22 cellular contexts compared by ENCODE assay signal in genomic region chr6:82419859-82420258, GRCh38. TPM values are rescaled to one million over a fixed set of nuclear protein-coding genes. Genes with fewer than 3 reads are reported as not detected.
A peak's percentile ranks its signal among the peaks of the same experiment; 100 is the strongest.
DNase-seq lines count a peak whose midpoint lies in the region; ATAC-seq, FAIRE-seq and TF ChIP-seq lines count a peak whose summit lies in the region.
"Had no signal": no experiment of that assay in that cellular context is flagged by ENCODE, and none has a peak within 500 bp of the region (broad histone marks: within the 10 kb centered on the region; RNA-seq: fewer than 3 reads in every experiment).

No MANE protein-coding gene starts in this region.

- ATAC-seq in GM18498 (IDR thresholded peaks at IDR 0.05; ENCODE audit: unreplicated experiment) (peak; percentile 21), GM21717 (IDR thresholded peaks at IDR 0.05; ENCODE audit: unreplicated experiment) (peak; percentile 50), pancreas (no peak), T-helper 17 cell (no peak)
- no peak for ATAC-seq in naive thymus-derived CD8-positive, alpha-beta T cell
- ATAC-seq: activated CD4-positive, CD25-positive, alpha-beta regulatory T cell treated with anti-CD3 and anti-CD28 coated beads, Interleukin-2, amount 50 U/mL, for 24 hours; natural killer cell treated with Interleukin-12 subunit alpha and Interleukin-12 subunit beta and Interleukin-15 and Interleukin-18, amount 100 ng/mL, for 72 hours; stimulated activated naive CD8-positive, alpha-beta T cell treated with anti-CD3 and anti-CD28 coated beads, Interleukin-15, amount 100 ng/mL, for 72 hours had no signal

- no peaks in the 10 kb centered on the region for H3K36me3 Mint-ChIP-seq in naive thymus-derived CD8-positive, alpha-beta T cell
- H3K36me3 Mint-ChIP-seq in T-helper 17 cell (ENCODE audit: low read depth) = no peaks in the 10 kb centered on the region
- H3K36me3 Mint-ChIP-seq: CD8-positive, alpha-beta memory T cell; IgD-negative memory B cell; natural killer cell treated with Interleukin-12 subunit alpha and Interleukin-12 subunit beta and Interleukin-15 and Interleukin-18, amount 100 ng/mL, for 72 hours had no signal

- H3K9me3 ChIP-seq in pancreas = no peaks in the 10 kb centered on the region
- H3K9me3 ChIP-seq in T-helper 17 cell (ENCODE audit: control insufficient read depth, low read length, poor library complexity, severe bottlenecking) = no peaks in the 10 kb centered on the region
- H3K9me3 ChIP-seq: tibial artery had no signal

- TF ChIP-seq CTCF in fibroblast of mammary gland (conservative IDR thresholded peaks at IDR 0.05; ENCODE audit: control insufficient read depth, insufficient read depth, low read depth, low read length) = no peak
- no peak for TF ChIP-seq CTCF in pancreas (IDR thresholded peaks at IDR 0.05)

- 37 to 44% methylated on average over 1 of the region's 1 CpG for WGBS in pancreas, 2 donors

- DNase-seq in LHCN-M2 (ENCODE audit: low read depth) = peak; percentile 7
- peak; percentile 52 for DNase-seq in fibroblast of mammary gland (ENCODE audit: low read depth)
- DNase-seq in amygdala (lab: John Stamatoyannopoulos, UW) = no peak
- DNase-seq in pancreas = no peak
- no peak for DNase-seq in naive thymus-derived CD8-positive, alpha-beta T cell
- no peak for DNase-seq in T-helper 17 cell
- DNase-seq: activated T-cell treated with anti-CD3 and anti-CD28 coated beads, Interleukin-2, amount 50 U/mL, for 24 hours; CD8-positive, alpha-beta memory T cell; GF-D8; hippocampal formation; midbrain; NCI-H1436 treated with DMSO at 0.1 percent for 48 hours; stimulated activated CD4-positive, alpha-beta T cell treated with anti-CD3 and anti-CD28 coated beads, Interleukin-4, amount 100 ng/mL, for 24 hours; stimulated activated naive CD8-positive, alpha-beta T cell treated with anti-CD3 and anti-CD28 coated beads, Interleukin-15, amount 100 ng/mL, for 72 hours; tibial artery had no signal

- H3K27ac Mint-ChIP-seq in naive thymus-derived CD8-positive, alpha-beta T cell = no peak overlapping the region
- no peak overlapping the region for H3K27ac Mint-ChIP-seq in T-helper 17 cell
- H3K27ac Mint-ChIP-seq: activated T-cell treated with anti-CD3 and anti-CD28 coated beads, Interleukin-2, amount 50 U/mL, for 24 hours; CD8-positive, alpha-beta memory T cell; IgD-negative memory B cell; natural killer cell treated with Interleukin-12 subunit alpha and Interleukin-12 subunit beta and Interleukin-15 and Interleukin-18, amount 100 ng/mL, for 72 hours; stimulated activated naive CD8-positive, alpha-beta T cell treated with anti-CD3 and anti-CD28 coated beads, Interleukin-15, amount 100 ng/mL, for 72 hours had no signal

- H3K36me3 ChIP-seq in pancreas = no peaks in the 10 kb centered on the region
- H3K36me3 ChIP-seq: cardiac muscle cell, tibial artery had no signal

- H3K9me3 Mint-ChIP-seq in naive thymus-derived CD8-positive, alpha-beta T cell = no peaks in the 10 kb centered on the region
- H3K9me3 Mint-ChIP-seq: activated T-cell treated with anti-CD3 and anti-CD28 coated beads, Interleukin-2, amount 50 U/mL, for 24 hours; CD8-positive, alpha-beta memory T cell; IgD-negative memory B cell; natural killer cell treated with Interleukin-12 subunit alpha and Interleukin-12 subunit beta and Interleukin-15 and Interleukin-18, amount 100 ng/mL, for 72 hours; stimulated activated naive CD8-positive, alpha-beta T cell treated with anti-CD3 and anti-CD28 coated beads, Interleukin-15, amount 100 ng/mL, for 72 hours had no signal

- H3K4me1 Mint-ChIP-seq in naive thymus-derived CD8-positive, alpha-beta T cell = no peaks in the 10 kb centered on the region
- H3K4me1 Mint-ChIP-seq in T-helper 17 cell = no peaks in the 10 kb centered on the region
- H3K4me1 Mint-ChIP-seq: IgD-negative memory B cell; stimulated activated naive CD8-positive, alpha-beta T cell treated with anti-CD3 and anti-CD28 coated beads, Interleukin-15, amount 100 ng/mL, for 72 hours had no signal

- H3K4me1 ChIP-seq in pancreas = no peaks in the 10 kb centered on the region

- no peaks in the 10 kb centered on the region for H3K27me3 ChIP-seq in pancreas
- H3K27me3 ChIP-seq: cardiac muscle cell, tibial artery had no signal

- H3K4me3 Mint-ChIP-seq in naive thymus-derived CD8-positive, alpha-beta T cell = no peak overlapping the region
- no peak overlapping the region for H3K4me3 Mint-ChIP-seq in T-helper 17 cell
- H3K4me3 Mint-ChIP-seq: activated T-cell treated with anti-CD3 and anti-CD28 coated beads, Interleukin-2, amount 50 U/mL, for 24 hours; CD8-positive, alpha-beta memory T cell; IgD-negative memory B cell; natural killer cell treated with Interleukin-12 subunit alpha and Interleukin-12 subunit beta and Interleukin-15 and Interleukin-18, amount 100 ng/mL, for 72 hours; stimulated activated naive CD8-positive, alpha-beta T cell treated with anti-CD3 and anti-CD28 coated beads, Interleukin-15, amount 100 ng/mL, for 72 hours had no signal

- H3K4me3 ChIP-seq in fibroblast of mammary gland (ENCODE audit: control insufficient read depth, low read depth, low read length) (no peak overlapping the region), pancreas (no peak overlapping the region)
- H3K4me3 ChIP-seq: cardiac muscle cell, tibial artery had no signal

- intact Hi-C loops in pancreas (cut with DNase I) = no loop called here

- no peak overlapping the region for H3K27ac ChIP-seq in pancreas
- H3K27ac ChIP-seq: cardiac muscle cell, tibial artery had no signal

- POLR2A ChIA-PET in naive thymus-derived CD8-positive, alpha-beta T cell (lab: Charles Lee) = no interaction called here

- H3K27me3 Mint-ChIP-seq in naive thymus-derived CD8-positive, alpha-beta T cell = peaks cover 0 to 2% (median 0%) of the 10 kb centered on the region in 5 donors
- H3K27me3 Mint-ChIP-seq in T-helper 17 cell = no peaks in the 10 kb centered on the region
- H3K27me3 Mint-ChIP-seq: activated T-cell treated with anti-CD3 and anti-CD28 coated beads, Interleukin-2, amount 50 U/mL, for 24 hours; CD8-positive, alpha-beta memory T cell; IgD-negative memory B cell had no signal

- FAIRE-seq in pancreas (lab: Jason Lieb, UNC) = no peak
- FAIRE-seq: frontal cortex had no signal

RNA-seq across cellular contexts. Expression of gene TPBG, which starts 56.2 kb away (rescaled TPM):
- total RNA-seq in LHCN-M2 (2014; rRNA removed) (13.0 and 14.9 TPM in 2 replicates), pancreas (10 to 100 TPM in 1 of 6 donors, 1 to 10 TPM in 5; 2.8 to 13.6 (median 3.7) TPM), T-helper 17 cell (1 to 10 TPM in 1 of 2 donors, under 1 TPM in 1; 0.89 to 2.5 TPM)
- polyA plus RNA-seq in LHCN-M2 (2012) = 2.0 TPM
- 1 to 10 TPM; 6.5 to 6.7 TPM for polyA plus RNA-seq in pancreas
- not detected for total RNA-seq in naive thymus-derived CD8-positive, alpha-beta T cell
- polyA plus RNA-seq in naive thymus-derived CD8-positive, alpha-beta T cell = not detected
- total RNA-seq: CD8-positive, alpha-beta memory T cell had no signal
- polyA plus RNA-seq: IgD-negative memory B cell had no signal

Comparison
In these comparisons a context has a peak if more than half of its experiments do, and no peak if none do; other contexts are left out.
1. ATAC-seq: peak in GM18498 (single experiment) and GM21717 (single experiment); none in pancreas (0 of 4), naive thymus-derived CD8-positive, alpha-beta T cell (0 of 2) and T-helper 17 cell (single experiment).
2. DNase-seq: peak in LHCN-M2 (single experiment) and fibroblast of mammary gland (single experiment); none in amygdala (0 of 56), pancreas (0 of 6), naive thymus-derived CD8-positive, alpha-beta T cell (0 of 10) and T-helper 17 cell (0 of 3).